ENCODE assay signal across 20 cellular contexts in the genomic region with DNA sequence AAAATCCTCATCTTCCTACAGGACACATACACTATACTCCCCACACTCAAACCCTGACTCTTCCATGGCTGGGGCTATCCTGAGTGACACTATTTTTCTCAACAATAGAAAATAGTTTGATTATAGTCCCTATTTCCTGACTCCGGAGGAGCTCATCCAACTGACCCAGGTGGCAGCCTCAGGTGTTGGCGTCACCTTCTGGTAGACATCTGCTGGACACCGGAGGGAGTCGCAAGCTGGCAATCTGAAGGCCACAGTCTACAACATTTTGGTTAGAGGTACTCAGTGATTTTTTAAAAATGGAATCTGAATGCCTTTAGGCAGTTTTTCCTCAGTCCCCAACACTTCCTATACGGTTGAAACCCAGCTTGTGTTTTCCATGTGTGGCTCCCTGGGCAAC. TPM values are rescaled to one million over a fixed set of nuclear protein-coding genes. Genes with fewer than 3 reads are reported as not detected.
"Had no signal": no experiment of that assay in that cellular context is flagged by ENCODE, and none has a peak within 500 bp of the region (broad histone marks: within the 10 kb centered on the region; RNA-seq: fewer than 3 reads in every experiment).

No MANE protein-coding gene starts in this region.

- H3K4me3 Mint-ChIP-seq: activated B cell treated with CpG ODN at 0.5 μM for 24 hours; activated CD4-positive, alpha-beta T cell treated with anti-CD3 and anti-CD28 coated beads, Interleukin-2, amount 10 ng/mL, durations not matched to agents 7 days and 5 days; activated naive CD8-positive, alpha-beta T cell treated with anti-CD3 and anti-CD28 coated beads for 36 hours; activated T-helper 1 cell treated with anti-CD3 and anti-CD28 coated beads, Interleukin-12 subunit alpha, Interleukin-12 subunit beta, Interleukin-2, Interleukin-4 antibody, amounts not matched to agents 30 ng/mL and 10 ng/mL and 1 ng/mL, durations not matched to agents 14 hours and 24 hours and 36 hours; brain; natural killer cell; type B pancreatic cell had no signal

- H3K36me3 Mint-ChIP-seq: activated naive CD8-positive, alpha-beta T cell treated with anti-CD3 and anti-CD28 coated beads for 36 hours; natural killer cell; type B pancreatic cell had no signal

- H3K4me1 Mint-ChIP-seq: activated B cell treated with CpG ODN at 0.5 μM for 24 hours; activated CD4-positive, alpha-beta T cell treated with anti-CD3 and anti-CD28 coated beads, Interleukin-2, amount 10 ng/mL, durations not matched to agents 7 days and 5 days; activated naive CD8-positive, alpha-beta T cell treated with anti-CD3 and anti-CD28 coated beads for 36 hours; natural killer cell had no signal

- H3K9me3 Mint-ChIP-seq: activated B cell treated with CpG ODN at 0.5 μM for 24 hours; activated CD4-positive, alpha-beta T cell treated with anti-CD3 and anti-CD28 coated beads, Interleukin-2, amount 10 ng/mL, durations not matched to agents 7 days and 5 days; activated naive CD8-positive, alpha-beta T cell treated with anti-CD3 and anti-CD28 coated beads for 36 hours; activated T-helper 1 cell treated with anti-CD3 and anti-CD28 coated beads, Interleukin-12 subunit alpha, Interleukin-12 subunit beta, Interleukin-2, Interleukin-4 antibody, amounts not matched to agents 30 ng/mL and 10 ng/mL and 1 ng/mL, durations not matched to agents 14 hours and 24 hours and 36 hours; natural killer cell; type B pancreatic cell had no signal

- H3K27ac Mint-ChIP-seq: activated B cell treated with CpG ODN at 0.5 μM for 24 hours; activated CD4-positive, alpha-beta T cell treated with anti-CD3 and anti-CD28 coated beads, Interleukin-2, amount 10 ng/mL, durations not matched to agents 7 days and 5 days; activated naive CD8-positive, alpha-beta T cell treated with anti-CD3 and anti-CD28 coated beads for 36 hours; activated T-helper 1 cell treated with anti-CD3 and anti-CD28 coated beads, Interleukin-12 subunit alpha, Interleukin-12 subunit beta, Interleukin-2, Interleukin-4 antibody, amounts not matched to agents 30 ng/mL and 10 ng/mL and 1 ng/mL, durations not matched to agents 14 hours and 24 hours and 36 hours; natural killer cell; type B pancreatic cell had no signal

- H3K9me3 ChIP-seq: heart right ventricle had no signal

- ATAC-seq: heart right ventricle, left lobe of liver, natural killer cell had no signal

- H3K4me1 ChIP-seq: heart right ventricle had no signal

- DNase-seq: activated B cell treated with CpG ODN at 0.5 μM for 24 hours; activated CD4-positive, alpha-beta T cell treated with anti-CD3 and anti-CD28 coated beads, Interleukin-2, amount 10 ng/mL, durations not matched to agents 7 days and 5 days; activated CD8-positive, alpha-beta memory T cell treated with anti-CD3 and anti-CD28 coated beads, Interleukin-2, amount 50 U/mL, for 48 hours; activated naive CD8-positive, alpha-beta T cell treated with anti-CD3 and anti-CD28 coated beads for 36 hours; central memory CD4-positive, alpha-beta T cell; heart right ventricle; natural killer cell; posterior cingulate gyrus; small intestine; stimulated activated CD4-positive, alpha-beta T cell treated with anti-CD3 and anti-CD28 coated beads, Interleukin-4, amount 100 ng/mL, for 24 hours; stimulated activated naive CD4-positive, alpha-beta T cell treated with Interleukin-2 at 50 U/mL for 16 hours; T-helper 2 cell had no signal

- H3K27ac ChIP-seq: heart right ventricle had no signal

- FAIRE-seq: frontal cortex, keratinocyte, small intestine had no signal

RNA-seq across cellular contexts. Expression of gene OCSTAMP, which starts 32.2 kb away (rescaled TPM):
- total RNA-seq: activated B cell treated with CpG ODN at 0.5 μM for 24 hours; activated CD4-positive, alpha-beta T cell treated with anti-CD3 and anti-CD28 coated beads, Interleukin-2, amount 10 ng/mL, durations not matched to agents 7 days and 5 days; activated naive CD8-positive, alpha-beta T cell treated with anti-CD3 and anti-CD28 coated beads for 36 hours; epithelial cell of proximal tubule; frontal cortex; heart right ventricle; left lobe of liver; lung microvascular endothelial cell; natural killer cell had no signal
